Comparison of ENCODE assay signal across 16 cellular contexts in genomic region chr20:34806255-34806654, GRCh38. TPM values are rescaled to one million over a fixed set of nuclear protein-coding genes. Genes with fewer than 3 reads are reported as not detected.
DNase-seq lines count a peak whose midpoint lies in the region; ATAC-seq and TF ChIP-seq lines count a peak whose summit lies in the region.
"Had no signal": no experiment of that assay in that cellular context is flagged by ENCODE, and none has a peak within 500 bp of the region (broad histone marks: within the 10 kb centered on the region; RNA-seq: fewer than 3 reads in every experiment).

No MANE protein-coding gene starts in this region.

- no peak overlapping the region for H3K4me3 Mint-ChIP-seq in T-helper 17 cell
- no peak overlapping the region for H3K4me3 Mint-ChIP-seq in activated CD4-positive, alpha-beta T cell treated with anti-CD3 and anti-CD28 coated beads, Interleukin-2, amount 10 ng/mL, durations not matched to agents 7 days and 5 days
- H3K4me3 Mint-ChIP-seq: CD4-positive, CD25-positive, alpha-beta regulatory T cell had no signal

- ATAC-seq in T-helper 17 cell (no peak), left lobe of liver (peak; percentile 27)

- no peaks in the 10 kb centered on the region for H3K36me3 Mint-ChIP-seq in T-helper 17 cell (ENCODE audit: low read depth)
- peaks cover 5% of the 10 kb centered on the region for H3K36me3 Mint-ChIP-seq in activated CD4-positive, alpha-beta T cell treated with anti-CD3 and anti-CD28 coated beads, Interleukin-2, amount 10 ng/mL, durations not matched to agents 7 days and 5 days (ENCODE audit: low read depth)

- intact Hi-C loops in A673 (cut with micrococcal nuclease; ENCODE audit: unreplicated experiment), result no loop called here
- intact Hi-C loops in prostate gland (cut with DNase I), result no loop called here

- H3K4me1 ChIP-seq in A673 (ENCODE audit: insufficient read depth, low read length, poor library complexity, severe bottlenecking) (peaks cover 6% of the 10 kb centered on the region), prostate gland (replicated peaks) (no peaks in the 10 kb centered on the region)
- H3K4me1 ChIP-seq: BE2C had no signal

- peaks cover 23% of the 10 kb centered on the region for H3K4me1 Mint-ChIP-seq in T-helper 17 cell
- peaks cover 12% of the 10 kb centered on the region for H3K4me1 Mint-ChIP-seq in activated CD4-positive, alpha-beta T cell treated with anti-CD3 and anti-CD28 coated beads, Interleukin-2, amount 10 ng/mL, durations not matched to agents 7 days and 5 days

- no peaks in the 10 kb centered on the region for H3K27me3 ChIP-seq in A673 (replicated peaks; ENCODE audit: insufficient read depth, low read depth, low read length, poor library complexity)
- no peaks in the 10 kb centered on the region for H3K27me3 ChIP-seq in prostate gland (replicated peaks; ENCODE audit: insufficient read depth)
- H3K27me3 ChIP-seq: BE2C had no signal

- TF ChIP-seq POLR2A in prostate gland (IDR thresholded peaks at IDR 0.05), result no peak

- no peaks in the 10 kb centered on the region for H3K9me3 Mint-ChIP-seq in activated CD4-positive, alpha-beta T cell treated with anti-CD3 and anti-CD28 coated beads, Interleukin-2, amount 10 ng/mL, durations not matched to agents 7 days and 5 days
- H3K9me3 Mint-ChIP-seq: CD4-positive, CD25-positive, alpha-beta regulatory T cell had no signal

- peak overlapping the region; percentile 2 for H3K27ac Mint-ChIP-seq in T-helper 17 cell
- no peak overlapping the region for H3K27ac Mint-ChIP-seq in activated CD4-positive, alpha-beta T cell treated with anti-CD3 and anti-CD28 coated beads, Interleukin-2, amount 10 ng/mL, durations not matched to agents 7 days and 5 days

- POLR2A ChIA-PET in A673 (lab: Charles Lee; ENCODE audit: low non-redundant PET), result no interaction called here
- POLR2A ChIA-PET in activated CD4-positive, alpha-beta T cell treated with anti-CD3 and anti-CD28 coated beads, Interleukin-2, amount 10 ng/mL, durations not matched to agents 7 days and 5 days (lab: Charles Lee), result no interaction called here

- DNase-seq in A673 (ENCODE audit: low spot score) (peak; percentile 14), NCI-H82 treated with DMSO at 0.1 percent for 48 hours (lab: John Stamatoyannopoulos, UW; ENCODE audit: unreplicated experiment) (peak; percentile 51), T-helper 17 cell (no peak), left lobe of liver (ENCODE audit: low spot score) (no peak), NCI-H1092 treated with DMSO at 0.1 percent for 48 hours (lab: John Stamatoyannopoulos, UW) (no peak), prostate gland (ENCODE audit: low spot score) (no peak)
- DNase-seq in activated CD4-positive, alpha-beta T cell treated with anti-CD3 and anti-CD28 coated beads, Interleukin-2, amount 10 ng/mL, durations not matched to agents 7 days and 5 days, result no peak
- DNase-seq: BE2C; CD4-positive, CD25-positive, alpha-beta regulatory T cell; GF-D8; NCI-H1436 treated with DMSO at 0.1 percent for 48 hours; NCI-H2029 treated with DMSO at 0.1 percent for 48 hours; NCI-H2171 treated with DMSO at 0.1 percent for 48 hours; NCI-H446 treated with DMSO at 0.1 percent for 48 hours; NCI-H69; PC-9 had no signal

- TF ChIP-seq CTCF in A673 (conservative IDR thresholded peaks at IDR 0.05; ENCODE audit: low read depth, low read length), result no peak
- no peak for TF ChIP-seq CTCF in prostate gland (IDR thresholded peaks at IDR 0.05)

- CTCF ChIA-PET in A673 (lab: Charles Lee), result no interaction called here
- CTCF ChIA-PET in activated CD4-positive, alpha-beta T cell treated with anti-CD3 and anti-CD28 coated beads, Interleukin-2, amount 10 ng/mL, durations not matched to agents 7 days and 5 days (lab: Charles Lee), result no interaction called here

- H3K36me3 ChIP-seq in A673 (ENCODE audit: insufficient read depth, low read length, poor library complexity, severe bottlenecking), result no peaks in the 10 kb centered on the region
- H3K36me3 ChIP-seq in prostate gland, result no peaks in the 10 kb centered on the region
- H3K36me3 ChIP-seq: BE2C had no signal

- no peaks in the 10 kb centered on the region for H3K27me3 Mint-ChIP-seq in T-helper 17 cell
- no peaks in the 10 kb centered on the region for H3K27me3 Mint-ChIP-seq in activated CD4-positive, alpha-beta T cell treated with anti-CD3 and anti-CD28 coated beads, Interleukin-2, amount 10 ng/mL, durations not matched to agents 7 days and 5 days
- H3K27me3 Mint-ChIP-seq: CD4-positive, CD25-positive, alpha-beta regulatory T cell had no signal

- H3K4me3 ChIP-seq in A673 (ENCODE audit: low read depth, low read length, poor library complexity, severe bottlenecking) (no peak overlapping the region), prostate gland (no peak overlapping the region)
- H3K4me3 ChIP-seq: PC-9 had no signal

- BruUV-seq in A673 (replicated peaks; lab: Mats Ljungman, UMichigan), result no TSS peak

- H3K27ac ChIP-seq in A673 (ENCODE audit: low read depth, low read length, poor library complexity, severe bottlenecking), result no peak overlapping the region
- H3K27ac ChIP-seq in prostate gland, result no peak overlapping the region
- H3K27ac ChIP-seq: PC-9 had no signal

- H3K9me3 ChIP-seq in A673 (ENCODE audit: low read depth, low read length, poor library complexity, severe bottlenecking) (no peaks in the 10 kb centered on the region), T-helper 17 cell (ENCODE audit: control insufficient read depth, low read length, poor library complexity, severe bottlenecking) (no peaks in the 10 kb centered on the region), prostate gland (no peaks in the 10 kb centered on the region)
- H3K9me3 ChIP-seq: BE2C had no signal

RNA-seq across cellular contexts. Expression of gene NCOA6, which starts 19.2 kb away (rescaled TPM):
- 39.9 and 41.2 TPM in 2 replicates for total RNA-seq in A673 (2021)
- total RNA-seq in T-helper 17 cell, result 10 to 100 TPM; 26.3 to 30.7 TPM
- 9.4 TPM for total RNA-seq in left lobe of liver
- total RNA-seq in activated CD4-positive, alpha-beta T cell treated with anti-CD3 and anti-CD28 coated beads, Interleukin-2, amount 10 ng/mL, durations not matched to agents 7 days and 5 days, result 10 to 100 TPM; 32.3 to 35.0 TPM
- total RNA-seq in prostate gland, result 10 to 100 TPM; 19.6 to 43.7 TPM

Comparison
In these comparisons a context has a peak if more than half of its experiments do, and no peak if none do; other contexts are left out.
1. DNase-seq: peak in A673 (single experiment) and NCI-H82 treated with DMSO at 0.1 percent for 48 hours (single experiment); none in T-helper 17 cell (0 of 3), left lobe of liver (single experiment), activated CD4-positive, alpha-beta T cell treated with anti-CD3 and anti-CD28 coated beads, Interleukin-2, amount 10 ng/mL, durations not matched to agents 7 days and 5 days (single experiment), NCI-H1092 treated with DMSO at 0.1 percent for 48 hours (single experiment) and prostate gland (single experiment).